ENCODE assay signal across 27 cellular contexts in the genomic region with DNA sequence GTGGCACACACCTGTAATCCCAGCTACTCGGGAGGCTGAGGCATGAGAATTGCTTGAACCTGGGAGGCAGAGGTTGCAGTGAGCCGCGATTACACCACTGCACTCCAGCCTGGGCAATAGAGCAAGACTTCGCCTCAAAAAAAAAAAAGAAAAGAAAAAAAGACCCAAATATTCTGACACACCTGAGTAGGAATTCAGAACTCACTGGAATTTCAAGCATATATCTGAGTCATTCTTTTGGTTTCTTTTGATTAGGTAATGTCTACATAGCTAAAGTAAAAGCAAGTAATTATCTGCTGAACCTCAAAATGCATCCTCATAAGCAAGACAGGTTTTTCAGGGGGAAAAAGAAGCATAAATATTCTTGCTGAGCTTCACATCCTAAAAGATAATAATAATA. TPM values are rescaled to one million over a fixed set of nuclear protein-coding genes. Genes with fewer than 3 reads are reported as not detected.
"Had no signal": no experiment of that assay in that cellular context is flagged by ENCODE, and none has a peak within 500 bp of the region (broad histone marks: within the 10 kb centered on the region; RNA-seq: fewer than 3 reads in every experiment).

No MANE protein-coding gene starts in this region.

- H3K27me3 ChIP-seq: brain microvascular endothelial cell, colonic mucosa, dorsolateral prefrontal cortex, esophagus squamous epithelium, gastroesophageal sphincter, heart left ventricle, right lobe of liver, testis had no signal

- H3K4me3 ChIP-seq: colonic mucosa, dorsolateral prefrontal cortex, esophagus squamous epithelium, gastroesophageal sphincter, heart left ventricle, lower lobe of right lung, right lobe of liver, skin epidermis, testis had no signal

- H3K27ac ChIP-seq: brain microvascular endothelial cell, colonic mucosa, dorsolateral prefrontal cortex, esophagus squamous epithelium, gastroesophageal sphincter, heart left ventricle, lower lobe of right lung, right lobe of liver, skin epidermis, testis had no signal

- H3K9me3 ChIP-seq: colonic mucosa, esophagus squamous epithelium, gastroesophageal sphincter, heart left ventricle, lower lobe of right lung, right lobe of liver, testis had no signal

- ATAC-seq: activated naive CD4-positive, alpha-beta T cell treated with anti-CD3 and anti-CD28 coated beads, Interleukin-2, amount 50 U/mL, for 72 hours; activated T-helper 17 cell treated with anti-CD3 and anti-CD28 coated beads, Interleukin-2, amount 50 U/mL, for 72 hours; effector memory CD8-positive, alpha-beta T cell; gastroesophageal sphincter; heart left ventricle; left lobe of liver; lower lobe of right lung; naive thymus-derived CD4-positive, alpha-beta T cell; right lobe of liver; stimulated activated effector memory CD8-positive, alpha-beta T cell treated with anti-CD3 and anti-CD28 coated beads, Interleukin-12 subunit alpha, Interleukin-12 subunit beta, amount 100 ng/mL, for 72 hours had no signal

- H3K4me1 ChIP-seq: colonic mucosa, esophagus squamous epithelium, gastroesophageal sphincter, heart left ventricle, lower lobe of right lung, right lobe of liver, testis had no signal

- H3K36me3 ChIP-seq: brain microvascular endothelial cell, colonic mucosa, esophagus squamous epithelium, gastroesophageal sphincter, heart left ventricle, lower lobe of right lung, right lobe of liver had no signal

- DNase-seq: activated CD4-positive, alpha-beta T cell treated with anti-CD3 and anti-CD28 coated beads for 1 hour; activated CD8-positive, alpha-beta memory T cell treated with anti-CD3 and anti-CD28 coated beads for 24 hours; activated CD8-positive, alpha-beta memory T cell treated with anti-CD3 and anti-CD28 coated beads, Interleukin-2, amount 50 U/mL, for 4 hours; activated T-cell treated with anti-CD3 and anti-CD28 coated beads, Interleukin-2, amount 50 U/mL, for 24 hours; aorta; brain microvascular endothelial cell; colonic mucosa; dorsolateral prefrontal cortex; effector memory CD8-positive, alpha-beta T cell; esophagus squamous epithelium; heart left ventricle; lower lobe of right lung; naive thymus-derived CD4-positive, alpha-beta T cell; occipital lobe; right lobe of liver; stimulated activated CD4-positive, alpha-beta T cell treated with anti-CD3 and anti-CD28 coated beads, Interleukin-2, amount 100 ng/mL, for 24 hours; T-helper 1 cell; T-helper 9 cell; testis had no signal

- FAIRE-seq: endothelial cell of umbilical vein, islet of Langerhans had no signal

RNA-seq across cellular contexts. Expression of a gene that starts 35.9 kb away (rescaled TPM):
- total RNA-seq: endothelial cell of umbilical vein, left lobe of liver had no signal
